In genomic region chr6:6684365-6684833, GRCh38 we compare ENCODE assay signal across 9 cellular contexts.
DNase-seq lines count a peak whose midpoint lies in the region; ATAC-seq and TF ChIP-seq lines count a peak whose summit lies in the region.
"Had no signal": no experiment of that assay in that cellular context is flagged by ENCODE, and none has a peak within 500 bp of the region (broad histone marks: within the 10 kb centered on the region; RNA-seq: fewer than 3 reads in every experiment).

No MANE protein-coding gene starts in this region.

- H3K27me3 ChIP-seq in transverse colon = no peaks in the 10 kb centered on the region
- H3K27me3 ChIP-seq: SJSA1 had no signal

- no peaks in the 10 kb centered on the region for H3K36me3 ChIP-seq in transverse colon
- H3K36me3 ChIP-seq: SJSA1 had no signal

- H3K4me3 ChIP-seq in transverse colon = no peak overlapping the region
- H3K4me3 ChIP-seq: SJSA1 had no signal

- peak; percentile 90 for ATAC-seq in HG02981 (IDR thresholded peaks at IDR 0.05; ENCODE audit: unreplicated experiment)

- H3K4me1 ChIP-seq in transverse colon = peaks cover 4 to 88% (median 43%) of the 10 kb centered on the region in 4 donors

- TF ChIP-seq CTCF in transverse colon (IDR thresholded peaks at IDR 0.05) = no peak

- in situ Hi-C loops in transverse colon (cut with MboI; ENCODE audit: low pct_ligation_motif_present in 1 of 4, low pct_unique_long_range_greater_than_20kb in 1 of 4, low sequenced_read_pairs in 3 of 4) (loop anchor here in 1 of 4 donors (25.0 kb wide), 2 partner anchors 553 to 903 kb away; partner anchors contain the start of gene SNRNP48), ACHN (cut with HindIII; ENCODE audit: low pct_ligation_motif_present, low pct_unique_long_range_greater_than_20kb, low sequenced_read_pairs) (no loop called here)

- intact Hi-C loops in transverse colon (cut with DNase I; ENCODE audit: low total_unique reads) = no loop called here

- WGBS in transverse colon (ENCODE audit: low coverage in 1 of 2), 2 donors = 22 to 26% methylated on average over 8 to 11 of the region's 11 CpGs

- H3K27ac ChIP-seq in transverse colon = peak overlapping the region; percentile 74 to 91 (median 84)
- H3K27ac ChIP-seq: SJSA1 had no signal

- no peak for TF ChIP-seq EP300 in transverse colon (IDR thresholded peaks at IDR 0.05; ENCODE audit: low read depth)

- no peak for TF ChIP-seq POLR2A in transverse colon (IDR thresholded peaks at IDR 0.05)

- DNase-seq in stimulated activated CD4-positive, alpha-beta T cell treated with anti-CD3 and anti-CD28 coated beads, Interleukin-15, amount 100 ng/mL, for 24 hours = peak; percentile 54
- DNase-seq in stimulated activated CD4-positive, alpha-beta T cell treated with anti-CD3 and anti-CD28 coated beads, Interleukin-4, amount 100 ng/mL, for 1 hour = no peak
- DNase-seq in activated T-cell treated with anti-CD3 and anti-CD28 coated beads, Interleukin-2, amount 50 U/mL, for 48 hours = peak; percentile 50 to 55
- DNase-seq in transverse colon (no peak), NCI-H1417 treated with DMSO at 0.1 percent for 48 hours (lab: John Stamatoyannopoulos, UW) (no peak), UCSD-AML1 (lab: John Stamatoyannopoulos, UW; ENCODE audit: unreplicated experiment) (no peak), ACHN (no peak)

- no peaks in the 10 kb centered on the region for H3K9me3 ChIP-seq in transverse colon
- H3K9me3 ChIP-seq: SJSA1 had no signal

Comparison
In these comparisons a context has a peak if more than half of its experiments do, and no peak if none do; other contexts are left out.
1. DNase-seq: peak in stimulated activated CD4-positive, alpha-beta T cell treated with anti-CD3 and anti-CD28 coated beads, Interleukin-15, amount 100 ng/mL, for 24 hours (single experiment) and activated T-cell treated with anti-CD3 and anti-CD28 coated beads, Interleukin-2, amount 50 U/mL, for 48 hours (2 of 2); none in stimulated activated CD4-positive, alpha-beta T cell treated with anti-CD3 and anti-CD28 coated beads, Interleukin-4, amount 100 ng/mL, for 1 hour (single experiment), transverse colon (single experiment), NCI-H1417 treated with DMSO at 0.1 percent for 48 hours (single experiment), UCSD-AML1 (single experiment) and ACHN (single experiment).